In the genomic region with DNA sequence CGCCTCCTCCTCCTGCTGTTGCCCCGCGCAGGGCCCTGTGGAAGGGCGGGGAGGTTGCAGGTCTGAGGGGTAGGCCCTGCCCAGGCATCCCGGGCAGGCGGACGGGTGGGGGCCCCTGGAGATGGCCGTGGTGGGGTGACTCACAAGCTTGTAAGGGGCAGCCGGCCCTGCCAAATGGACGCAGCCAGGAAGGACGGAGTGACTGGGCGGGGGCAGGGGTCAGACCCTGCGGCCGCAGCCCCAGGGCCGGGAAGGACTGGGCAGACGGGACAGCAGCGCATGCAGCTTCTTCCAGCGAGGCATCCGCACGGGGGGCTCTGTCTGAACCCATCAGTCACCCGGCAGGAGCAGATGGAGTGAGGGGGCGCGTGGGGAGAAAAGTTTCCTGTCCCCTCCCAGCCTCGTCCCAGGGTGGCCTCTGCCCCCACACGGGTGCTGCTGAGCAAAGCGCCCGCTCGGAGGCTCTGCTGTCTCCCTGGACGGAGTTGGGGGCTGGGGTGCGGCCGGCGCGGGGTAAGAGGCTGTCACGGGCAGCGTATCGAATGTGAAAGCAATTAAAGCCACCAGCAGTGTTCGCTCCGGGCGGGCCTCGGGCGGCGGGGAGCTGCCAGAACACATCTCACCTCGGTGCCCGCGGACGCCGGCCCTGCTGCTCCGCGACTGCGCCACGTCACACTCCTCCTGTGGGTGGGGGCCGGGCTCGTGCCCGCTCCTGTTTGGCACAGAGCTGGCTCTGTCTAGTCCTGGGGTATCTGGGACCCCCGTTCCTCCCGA, we compare ENCODE assay signal across 12 cellular contexts. TPM values are rescaled to one million over a fixed set of nuclear protein-coding genes. Genes with fewer than 3 reads are reported as not detected.
DNase-seq lines count a peak whose midpoint lies in the region; ATAC-seq and TF ChIP-seq lines count a peak whose summit lies in the region.
"Had no signal": no experiment of that assay in that cellular context is flagged by ENCODE, and none has a peak within 500 bp of the region (broad histone marks: within the 10 kb centered on the region; RNA-seq: fewer than 3 reads in every experiment).

No MANE protein-coding gene starts in this region.

- intact Hi-C loops in sciatic nerve (cut with DNase I), result no loop called here

- peak; percentile 30 for ATAC-seq in sciatic nerve
- ATAC-seq in GM21528 (IDR thresholded peaks at IDR 0.05; ENCODE audit: low FRiP score, unreplicated experiment), result no peak
- ATAC-seq: activated naive CD8-positive, alpha-beta T cell treated with anti-CD3 and anti-CD28 coated beads, Interleukin-2, amount 50 U/mL, for 24 hours had no signal

- DNase-seq in ELR (ENCODE audit: low read depth), result peak; percentile 89
- peak; percentile 90 for DNase-seq in fibroblast of gingiva (ENCODE audit: low read depth)
- no peak for DNase-seq in sciatic nerve (ENCODE audit: low spot score)
- no peak for DNase-seq in stimulated activated CD8-positive, alpha-beta memory T cell treated with anti-CD3 and anti-CD28 coated beads, Interleukin-4, amount 100 ng/mL, for 48 hours
- DNase-seq in SW 1271 (lab: John Stamatoyannopoulos, UW), result no peak
- DNase-seq: activated naive CD8-positive, alpha-beta T cell treated with anti-CD3 and anti-CD28 coated beads, Interleukin-2, amount 50 U/mL, for 24 hours; NCI-H2029 treated with DMSO at 0.1 percent for 48 hours; T1000 had no signal

TF ChIP-seq in PFSK-1, 5 proteins besides CTCF, POLR2A, EP300 and RAD21:
- no peak for TF ChIP-seq SIN3A (IDR thresholded peaks at IDR 0.05; ENCODE audit: borderline replicate concordance, insufficient read depth, low read length)
- TF ChIP-seq POLR2AphosphoS5 (IDR thresholded peaks at IDR 0.05; ENCODE audit: low read depth, low read length), result 0 out of 2 replicates have a peak, but pooled peaks have one; percentile 2
- TF ChIP-seq FOXP2 (optimal IDR thresholded peaks at IDR 0.05; ENCODE audit: borderline replicate concordance, extremely low read depth, extremely low read length, insufficient read depth), result no peak

RNA-seq across cellular contexts. Expression of a gene that starts 5.4 kb away (rescaled TPM):
- not detected for polyA plus RNA-seq in PFSK-1 (2012; ENCODE audit: insufficient read length, low read depth)
- total RNA-seq in sciatic nerve, result not detected
- total RNA-seq: activated CD8-positive, alpha-beta memory T cell treated with anti-CD3 and anti-CD28 coated beads for 36 hours; OCI-LY7 had no signal

RNA-seq across cellular contexts. Expression of a gene that starts 12.0 kb away (rescaled TPM):
- 0.51 TPM for polyA plus RNA-seq in PFSK-1 (2012; ENCODE audit: insufficient read length, low read depth)
- total RNA-seq in sciatic nerve, result 1.2 TPM

RNA-seq across cellular contexts. Expression of a gene that starts 14.9 kb away (rescaled TPM):
- polyA plus RNA-seq in PFSK-1 (2012; ENCODE audit: insufficient read length, low read depth), result 30.7 TPM
- total RNA-seq in sciatic nerve, result 46.6 TPM

RNA-seq across cellular contexts. Expression of a gene that starts 27.3 kb away (rescaled TPM):
- 125 TPM for polyA plus RNA-seq in PFSK-1 (2012; ENCODE audit: insufficient read length, low read depth)
- total RNA-seq in sciatic nerve, result 35.2 TPM

RNA-seq across cellular contexts. Expression of a gene that starts 35.0 kb away (rescaled TPM):
- polyA plus RNA-seq in PFSK-1 (2012; ENCODE audit: insufficient read length, low read depth), result 22.9 TPM
- 22.5 TPM for total RNA-seq in sciatic nerve

Comparison
In these comparisons a context has a peak if more than half of its experiments do, and no peak if none do; other contexts are left out.
1. DNase-seq: peak in ELR (single experiment) and fibroblast of gingiva (single experiment); none in sciatic nerve (single experiment), stimulated activated CD8-positive, alpha-beta memory T cell treated with anti-CD3 and anti-CD28 coated beads, Interleukin-4, amount 100 ng/mL, for 48 hours (single experiment) and SW 1271 (0 of 2).